11 cellular contexts compared by ENCODE assay signal in the genomic region with DNA sequence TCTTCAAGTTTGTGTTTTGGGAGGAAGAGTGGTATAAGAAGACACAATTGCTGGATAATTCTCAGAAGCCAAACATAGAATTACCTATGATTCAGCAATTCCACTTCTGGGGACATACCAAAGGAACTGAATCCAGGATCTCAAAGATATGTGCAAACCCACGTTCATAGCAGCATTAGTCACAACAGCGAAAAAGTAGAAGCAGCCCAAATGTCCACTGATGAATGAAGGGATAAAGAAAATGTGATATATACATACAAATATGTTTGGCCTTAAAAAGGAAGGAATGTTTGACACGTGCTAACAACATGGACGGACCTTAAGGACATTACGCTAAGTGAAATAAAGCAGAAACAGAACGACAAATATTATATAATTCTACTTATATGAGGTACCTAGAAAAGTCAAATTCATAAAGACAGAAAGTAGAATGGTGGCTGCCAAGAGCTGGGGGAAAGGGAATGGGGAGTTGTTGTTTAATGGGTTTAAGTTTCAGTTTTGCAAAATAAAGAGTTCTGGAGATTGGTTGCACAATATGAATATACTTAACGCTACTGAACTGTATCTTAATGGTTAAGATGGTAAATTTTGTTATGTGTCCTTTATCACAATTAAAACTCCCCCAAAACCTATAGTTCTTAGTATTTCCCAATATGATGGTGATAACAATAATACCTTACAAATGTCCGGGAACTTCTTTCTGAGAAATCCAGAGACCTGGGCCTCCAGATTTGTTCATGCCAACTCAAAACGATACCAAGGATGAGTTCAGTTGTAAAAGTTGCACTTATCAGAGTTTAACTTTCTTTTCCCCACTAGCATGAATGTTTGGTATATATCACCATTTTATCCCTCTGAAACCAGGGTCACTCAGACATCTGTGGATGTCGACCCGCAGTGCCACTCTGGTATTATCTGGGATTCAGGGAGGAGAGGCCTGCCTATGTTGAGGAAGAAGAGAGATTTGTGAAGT. TPM values are rescaled to one million over a fixed set of nuclear protein-coding genes. Genes with fewer than 3 reads are reported as not detected.
DNase-seq lines count a peak whose midpoint lies in the region; ATAC-seq and TF ChIP-seq lines count a peak whose summit lies in the region.
"Had no signal": no experiment of that assay in that cellular context is flagged by ENCODE, and none has a peak within 500 bp of the region (broad histone marks: within the 10 kb centered on the region; RNA-seq: fewer than 3 reads in every experiment).

No MANE protein-coding gene starts in this region.

- H3K27ac Mint-ChIP-seq in IgD-negative memory B cell: peak overlapping the region in 2 of 3 donors; percentile 89 to 92
- H3K27ac Mint-ChIP-seq in naive thymus-derived CD8-positive, alpha-beta T cell: peak overlapping the region; percentile 90 to 99 (median 96)

- H3K4me3 Mint-ChIP-seq in IgD-negative memory B cell: peak overlapping the region; percentile 92 to 98 (median 93)
- H3K4me3 Mint-ChIP-seq in naive thymus-derived CD8-positive, alpha-beta T cell: peak overlapping the region; percentile 86 to 97 (median 94)

- no peaks in the 10 kb centered on the region for H3K27me3 Mint-ChIP-seq in IgD-negative memory B cell
- H3K27me3 Mint-ChIP-seq in naive thymus-derived CD8-positive, alpha-beta T cell: no peaks in the 10 kb centered on the region

- H3K9me3 ChIP-seq in BLaER1 treated with 17β-estradiol and CSF1 and Interleukin-3, amounts not matched to agents 10 nM and 100 nM (replicated peaks in 1 of 11): no peaks in the 10 kb centered on the region

- H3K4me1 ChIP-seq in BLaER1 treated with 17β-estradiol and CSF1 and Interleukin-3, amounts not matched to agents 10 nM and 100 nM: peaks cover 36 to 86% (median 43%) of the 10 kb centered on the region in 10 experiments

- POLR2A ChIA-PET in naive thymus-derived CD8-positive, alpha-beta T cell (lab: Charles Lee): interaction anchor here (2.5 kb wide), 1 partner anchor 15 kb away, joined by 6 read pairs; no protein-coding TSS in a partner anchor

- no peak overlapping the region for H3K9ac ChIP-seq in BLaER1 treated with 17β-estradiol and CSF1 and Interleukin-3, amounts not matched to agents 10 nM and 100 nM

- peaks cover 16 to 40% (median 29%) of the 10 kb centered on the region in 11 experiments; a peak in 19 of 22 replicates for H3K36me3 ChIP-seq in BLaER1 treated with 17β-estradiol and CSF1 and Interleukin-3, amounts not matched to agents 10 nM and 100 nM

- peak; percentile 69 for DNase-seq in amniotic stem cell (lab: John Stamatoyannopoulos, UW)
- DNase-seq in naive thymus-derived CD8-positive, alpha-beta T cell: no peak
- no peak for DNase-seq in DMS53 treated with DMSO at 0.1 percent for 48 hours (lab: John Stamatoyannopoulos, UW; ENCODE audit: unreplicated experiment)
- no peak for DNase-seq in NCI-H1930 (lab: John Stamatoyannopoulos, UW)
- no peak for DNase-seq in GM10266 (ENCODE audit: extremely low spot score)
- DNase-seq: NCI-H524 had no signal

- H3K4me2 ChIP-seq in BLaER1 treated with 17β-estradiol and CSF1 and Interleukin-3, amounts not matched to agents 10 nM and 100 nM: peak overlapping the region in 8 of 11 experiments; percentile 0 to 96 (median 86); a peak in 11 of 22 replicates

- peaks cover 38 to 63% (median 57%) of the 10 kb centered on the region in 3 donors for H3K4me1 Mint-ChIP-seq in IgD-negative memory B cell
- H3K4me1 Mint-ChIP-seq in naive thymus-derived CD8-positive, alpha-beta T cell: peaks cover 50 to 87% (median 78%) of the 10 kb centered on the region in 4 donors

- no peak for ATAC-seq in naive thymus-derived CD8-positive, alpha-beta T cell
- no peak for ATAC-seq in HG02571 (IDR thresholded peaks at IDR 0.05; ENCODE audit: unreplicated experiment)

- H3K27me3 ChIP-seq in BLaER1 treated with 17β-estradiol and CSF1 and Interleukin-3, amounts not matched to agents 10 nM and 100 nM: no peaks in the 10 kb centered on the region

- H3K36me3 Mint-ChIP-seq in IgD-negative memory B cell: peaks cover 7% of the 10 kb centered on the region
- peaks cover 0 to 58% (median 21%) of the 10 kb centered on the region in 3 donors for H3K36me3 Mint-ChIP-seq in naive thymus-derived CD8-positive, alpha-beta T cell

- H4K20me1 ChIP-seq in BLaER1 treated with 17β-estradiol and CSF1 and Interleukin-3, amounts not matched to agents 10 nM and 100 nM: peaks cover 0 to 27% (median 0%) of the 10 kb centered on the region in 11 experiments; a peak in 3 of 22 replicates

- H3K27ac ChIP-seq in BLaER1 treated with 17β-estradiol and CSF1 and Interleukin-3, amounts not matched to agents 10 nM and 100 nM: no peak overlapping the region
- H3K27ac ChIP-seq: HL-60, VCaP had no signal

- no peak for TF ChIP-seq CTCF in GM10266 (IDR thresholded peaks at IDR 0.05; ENCODE audit: control insufficient read depth, insufficient read depth, low read depth, missing control alignments)

- H3K4me3 ChIP-seq in BLaER1 treated with 17β-estradiol and CSF1 and Interleukin-3, amounts not matched to agents 10 nM and 100 nM: peak overlapping the region in 1 of 10 experiments; percentile 56; a peak in 1 of 20 replicates

- H3K9me3 Mint-ChIP-seq in IgD-negative memory B cell: no peaks in the 10 kb centered on the region
- no peaks in the 10 kb centered on the region for H3K9me3 Mint-ChIP-seq in naive thymus-derived CD8-positive, alpha-beta T cell

RNA-seq across cellular contexts. Expression of a gene that starts 33.7 kb away (rescaled TPM):
- 120 TPM for polyA plus RNA-seq in IgD-negative memory B cell
- 100 to 1,000 TPM; 408 to 419 TPM for total RNA-seq in naive thymus-derived CD8-positive, alpha-beta T cell
- 100 to 1,000 TPM in 2 of 3 donors, 10 to 100 TPM in 1; 97.5 to 116 (median 103) TPM for polyA plus RNA-seq in naive thymus-derived CD8-positive, alpha-beta T cell
